Comparison of ENCODE assay signal across 1 cellular context in the genomic region with DNA sequence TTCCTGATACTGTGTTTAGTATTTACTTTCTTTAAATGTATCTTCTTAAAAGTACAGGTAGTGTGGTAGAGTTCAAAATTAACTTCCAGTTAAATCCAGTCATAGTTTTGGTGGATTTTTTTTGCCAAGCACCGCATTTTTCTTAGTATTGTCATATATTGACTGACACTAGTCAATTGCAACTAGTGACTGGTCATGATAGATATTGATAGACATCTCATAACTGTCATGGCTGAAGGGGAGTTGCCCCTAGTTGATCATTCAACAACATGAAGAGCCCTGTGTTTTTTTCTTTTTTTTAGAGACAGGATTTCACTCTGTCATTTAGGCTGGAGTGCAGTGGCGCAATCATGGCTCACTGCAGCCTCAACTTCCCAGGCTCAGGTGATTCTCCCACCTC.
TF ChIP-seq lines count a peak whose summit lies in the region.

No MANE protein-coding gene starts in this region.

TF ChIP-seq in GM12878, 131 proteins besides CTCF, POLR2A, EP300 and RAD21:
- TF ChIP-seq, protein P1, sequence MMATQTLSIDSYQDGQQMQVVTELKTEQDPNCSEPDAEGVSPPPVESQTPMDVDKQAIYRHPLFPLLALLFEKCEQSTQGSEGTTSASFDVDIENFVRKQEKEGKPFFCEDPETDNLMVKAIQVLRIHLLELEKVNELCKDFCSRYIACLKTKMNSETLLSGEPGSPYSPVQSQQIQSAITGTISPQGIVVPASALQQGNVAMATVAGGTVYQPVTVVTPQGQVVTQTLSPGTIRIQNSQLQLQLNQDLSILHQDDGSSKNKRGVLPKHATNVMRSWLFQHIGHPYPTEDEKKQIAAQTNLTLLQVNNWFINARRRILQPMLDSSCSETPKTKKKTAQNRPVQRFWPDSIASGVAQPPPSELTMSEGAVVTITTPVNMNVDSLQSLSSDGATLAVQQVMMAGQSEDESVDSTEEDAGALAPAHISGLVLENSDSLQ (IDR thresholded peaks at IDR 0.05) = peak; percentile 70
- TF ChIP-seq, protein P2, sequence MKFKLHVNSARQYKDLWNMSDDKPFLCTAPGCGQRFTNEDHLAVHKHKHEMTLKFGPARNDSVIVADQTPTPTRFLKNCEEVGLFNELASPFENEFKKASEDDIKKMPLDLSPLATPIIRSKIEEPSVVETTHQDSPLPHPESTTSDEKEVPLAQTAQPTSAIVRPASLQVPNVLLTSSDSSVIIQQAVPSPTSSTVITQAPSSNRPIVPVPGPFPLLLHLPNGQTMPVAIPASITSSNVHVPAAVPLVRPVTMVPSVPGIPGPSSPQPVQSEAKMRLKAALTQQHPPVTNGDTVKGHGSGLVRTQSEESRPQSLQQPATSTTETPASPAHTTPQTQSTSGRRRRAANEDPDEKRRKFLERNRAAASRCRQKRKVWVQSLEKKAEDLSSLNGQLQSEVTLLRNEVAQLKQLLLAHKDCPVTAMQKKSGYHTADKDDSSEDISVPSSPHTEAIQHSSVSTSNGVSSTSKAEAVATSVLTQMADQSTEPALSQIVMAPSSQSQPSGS (IDR thresholded peaks at IDR 0.05; ENCODE audit: low read length) = no peak
